In genomic region chr19:40421468-40421778, GRCh38 we compare ENCODE assay signal across 8 cellular contexts. TPM values are rescaled to one million over a fixed set of nuclear protein-coding genes. Genes with fewer than 3 reads are reported as not detected.
DNase-seq lines count a peak whose midpoint lies in the region; ATAC-seq, FAIRE-seq and TF ChIP-seq lines count a peak whose summit lies in the region.

No MANE protein-coding gene starts in this region.

- peaks cover 6 to 47% of the 10 kb centered on the region in 2 donors for H3K4me1 ChIP-seq in adrenal gland (replicated peaks in 1 of 2)
- H3K4me1 ChIP-seq in HepG2 (ENCODE audit: insufficient read depth, low read length), result peaks cover 48% of the 10 kb centered on the region
- H3K4me1 ChIP-seq in tibial nerve, result peaks cover 0 to 59% (median 29%) of the 10 kb centered on the region in 4 donors

- peaks cover 10% of the 10 kb centered on the region for H3K79me2 ChIP-seq in HepG2 (ENCODE audit: insufficient read depth, low read length)

- ATAC-seq in HepG2 (no peak), HG02885 (IDR thresholded peaks at IDR 0.05; ENCODE audit: poor library complexity, unreplicated experiment) (no peak), HG03378 (IDR thresholded peaks at IDR 0.05; ENCODE audit: unreplicated experiment) (no peak)

- peak overlapping the region; percentile 95 for H3K27ac Mint-ChIP-seq in activated T-cell treated with anti-CD3 and anti-CD28 coated beads, Interleukin-2, amount 50 U/mL, for 24 hours

- FAIRE-seq in HepG2 (lab: Jason Lieb, UNC), result no peak

- no peaks in the 10 kb centered on the region for H3K9me3 Mint-ChIP-seq in activated T-cell treated with anti-CD3 and anti-CD28 coated beads, Interleukin-2, amount 50 U/mL, for 24 hours

- H4K20me1 ChIP-seq in HepG2 (ENCODE audit: insufficient read depth, low read length), result no peaks in the 10 kb centered on the region

- in situ Hi-C loops in HepG2 (cut with HindIII; ENCODE audit: extremely low pct_ligation_motif_present, low pct_unique_long_range_greater_than_20kb), result no loop called here

- peak overlapping the region; percentile 79 for H3K4me2 ChIP-seq in HepG2 (ENCODE audit: low read depth, low read length)

- CTCF ChIA-PET in HepG2 (lab: Yijun Ruan, JAX; ENCODE audit: low intra/inter-chr PET ratio, low total read pairs), result interaction anchor here (0.6 kb wide), 1 partner anchor 66 kb away, joined by 3 read pairs; no protein-coding TSS in a partner anchor

- H3K27ac ChIP-seq in adrenal gland (peak overlapping the region; percentile 94 to 99 (median 98)), HepG2 (ENCODE audit: extremely low read length, insufficient read depth, low read length) (peak overlapping the region; percentile 88), tibial nerve (peak overlapping the region; percentile 95 to 100 (median 98))

- TF ChIP-seq POLR2A in adrenal gland (IDR thresholded peaks at IDR 0.05) (no peak), HepG2 (IDR thresholded peaks at IDR 0.05; ENCODE audit: insufficient read depth in 1 of 2, low read depth in 2 of 2, low read length in 2 of 2) (peak in 1 of 2 experiments; percentile 69; a peak in 2 of 4 replicates), tibial nerve (IDR thresholded peaks at IDR 0.05) (no peak)

- TF ChIP-seq RAD21 in HepG2 (CRISPR knock-in tag; IDR thresholded peaks at IDR 0.05), result no peak

- H3K27me3 ChIP-seq in adrenal gland (no peaks in the 10 kb centered on the region), HepG2 (ENCODE audit: control insufficient read depth in 1 of 2, insufficient read depth in 2 of 2, low read length in 2 of 2) (no peaks in the 10 kb centered on the region; a peak in 1 of 5 replicates), tibial nerve (no peaks in the 10 kb centered on the region)

- WGBS in adrenal gland, 4 donors, result 25 to 33% (median 27%) methylated on average over 4 of the region's 4 CpGs
- 43% methylated on average over 4 of the region's 4 CpGs for WGBS in HepG2 (ENCODE audit: low lambda C conversion rate)
- WGBS in tibial nerve, 2 donors, result 22 to 24% methylated on average over 4 of the region's 4 CpGs

- no peak for TF ChIP-seq CTCF in adrenal gland (IDR thresholded peaks at IDR 0.05)
- TF ChIP-seq CTCF in HepG2 (CRISPR knock-in tag; IDR thresholded peaks at IDR 0.05), result no peak
- TF ChIP-seq CTCF in tibial nerve (IDR thresholded peaks at IDR 0.05), result no peak

- no peak for TF ChIP-seq EP300 in HepG2 (IDR thresholded peaks at IDR 0.05; ENCODE audit: low read depth in 2 of 2, low read length in 2 of 2)
- no peak for TF ChIP-seq EP300 in HepG2 (CRISPR knock-in tag; IDR thresholded peaks at IDR 0.05; ENCODE audit: borderline replicate concordance)
- no peak for TF ChIP-seq EP300 in tibial nerve (IDR thresholded peaks at IDR 0.05)

- H3K36me3 Mint-ChIP-seq in activated T-cell treated with anti-CD3 and anti-CD28 coated beads, Interleukin-2, amount 50 U/mL, for 24 hours (ENCODE audit: low read depth), result peaks cover 27% of the 10 kb centered on the region

- H3K27me3 Mint-ChIP-seq in activated T-cell treated with anti-CD3 and anti-CD28 coated beads, Interleukin-2, amount 50 U/mL, for 24 hours, result no peaks in the 10 kb centered on the region

- TSS peak; percentile 67 for BruUV-seq in HepG2 (replicated peaks; lab: Mats Ljungman, UMichigan)

- DNase-seq in activated T-cell treated with anti-CD3 and anti-CD28 coated beads, Interleukin-2, amount 50 U/mL, for 24 hours, result no peak
- DNase-seq in activated T-cell treated with anti-CD3 and anti-CD28 coated beads, Interleukin-2, amount 50 U/mL, for 48 hours, result no peak
- no peak for DNase-seq in adrenal gland
- DNase-seq in HepG2 (ENCODE audit: low spot score), result no peak
- DNase-seq in tibial nerve (ENCODE audit: low spot score in 2 of 2), result no peak
- DNase-seq in HUDEP-2 (lab: John Stamatoyannopoulos, UW; ENCODE audit: unreplicated experiment in 76 of 76), result no peak

- no peak overlapping the region for H2AFZ ChIP-seq in HepG2 (ENCODE audit: low read length)

- POLR2A ChIA-PET in HepG2 (lab: Yijun Ruan, JAX), result interaction anchor here (1.4 to 2.2 kb wide), 7 partner anchors 10 to 73 kb away, joined by 9 to 50 read pairs (median 14); partner anchors contain the start of genes BLVRB, C19orf47, PLD3 and SERTAD3

- peaks cover 46% of the 10 kb centered on the region for H3K4me1 Mint-ChIP-seq in activated T-cell treated with anti-CD3 and anti-CD28 coated beads, Interleukin-2, amount 50 U/mL, for 24 hours (ENCODE audit: low read depth)

- H3K4me3 ChIP-seq in adrenal gland (peak overlapping the region in 2 of 4 donors; percentile 40 to 63), HepG2 (replicated peaks in 1 of 3; ENCODE audit: insufficient read depth in 1 of 3, low read depth in 2 of 3, low read length in 3 of 3) (peak overlapping the region; percentile 67 to 79 (median 68); a peak in 5 of 6 replicates), tibial nerve (peak overlapping the region; percentile 35 to 81 (median 69))

- H3K9me3 ChIP-seq in adrenal gland (replicated peaks in 1 of 3), result no peaks in the 10 kb centered on the region
- H3K9me3 ChIP-seq in HepG2 (ENCODE audit: low read length), result no peaks in the 10 kb centered on the region
- H3K9me3 ChIP-seq in tibial nerve, result no peaks in the 10 kb centered on the region

- intact Hi-C loops in adrenal gland (cut with DNase I), result no loop called here
- intact Hi-C loops in HepG2 (cut with micrococcal nuclease; ENCODE audit: unreplicated experiment), result loop anchor here (2.0 to 10.0 kb wide), 2 partner anchors 23 to 77 kb away; partner anchors contain the start of genes C19orf47, PLD3 and SERTAD3

- peak overlapping the region; percentile 80 for H3K4me3 Mint-ChIP-seq in activated T-cell treated with anti-CD3 and anti-CD28 coated beads, Interleukin-2, amount 50 U/mL, for 24 hours

- H3K36me3 ChIP-seq in adrenal gland (replicated peaks in 1 of 2) (peaks cover 0 to 12% of the 10 kb centered on the region in 2 donors), HepG2 (replicated peaks in 1 of 2; ENCODE audit: control insufficient read depth in 1 of 2, insufficient read depth in 2 of 2, low read length in 2 of 2) (peaks cover 0 to 2% of the 10 kb centered on the region in 2 experiments; a peak in 1 of 5 replicates), tibial nerve (peaks cover 0 to 13% (median 7%) of the 10 kb centered on the region in 3 donors)

- H3K9ac ChIP-seq in HepG2 (ENCODE audit: insufficient read depth, low read depth, low read length), result peak overlapping the region; percentile 75

RNA-seq across cellular contexts. Expression of gene SERTAD1, which starts 4.4 kb away (rescaled TPM):
- total RNA-seq in adrenal gland, result 10 to 100 TPM; 10.2 to 20.8 (median 13.9) TPM
- 10 to 100 TPM in 2 of 3 donors, 1 to 10 TPM in 1; 1.7 to 20.6 (median 11.1) TPM for polyA plus RNA-seq in adrenal gland
- total RNA-seq in HepG2 (2016; rRNA removed; fragmentation: Illumina TruSeq; extraction: Trizol), result 4.3 and 4.7 TPM in 2 replicates
- 1.8 and 2.1 TPM in 2 replicates for total RNA-seq in HepG2 (2016; cell fraction: cytosol; rRNA removed; fragmentation: Illumina TruSeq; extraction: Trizol; ENCODE audit: low read depth)
- 3.9 and 5.6 TPM in 2 replicates for total RNA-seq in HepG2 (2016; cell fraction: insoluble cytoplasmic fraction; rRNA removed; fragmentation: Illumina TruSeq; extraction: Trizol)
- total RNA-seq in HepG2 (2016; cell fraction: membrane; rRNA removed; fragmentation: Illumina TruSeq; extraction: Trizol), result 3.0 and 3.6 TPM in 2 replicates
- 1.7 and 1.9 TPM in 2 replicates for total RNA-seq in HepG2 (2016; cell fraction: nucleus; rRNA removed; fragmentation: Illumina TruSeq; extraction: Trizol)
- 4.5 and 5.0 TPM in 2 replicates for polyA plus RNA-seq in HepG2 (2011; rRNA removed)
- 5.0 and 7.0 TPM in 2 replicates for polyA plus RNA-seq in HepG2 (2011; cell fraction: cytosol; rRNA removed)
- 4.0 and 4.5 TPM in 2 replicates for polyA plus RNA-seq in HepG2 (2011; cell fraction: nucleus; rRNA removed)
- polyA plus RNA-seq in HepG2 (2012), result 1.4 and 1.9 TPM in 2 replicates
- polyA plus RNA-seq in HepG2 (2016; cell fraction: cytosol; fragmentation: Illumina TruSeq; extraction: Trizol; ENCODE audit: low read depth), result 0.94 and 1.1 TPM in 2 replicates
- polyA plus RNA-seq in HepG2 (2016; cell fraction: insoluble cytoplasmic fraction; fragmentation: Illumina TruSeq; extraction: Trizol; ENCODE audit: low read depth), result 3.6 and 4.1 TPM in 2 replicates
- 1.5 and 1.7 TPM in 2 replicates for polyA plus RNA-seq in HepG2 (2016; cell fraction: membrane; fragmentation: Illumina TruSeq; extraction: Trizol; ENCODE audit: low read depth)
- polyA plus RNA-seq in HepG2 (2016; cell fraction: nucleus; fragmentation: Illumina TruSeq; extraction: Trizol; ENCODE audit: insufficient read depth, low read depth), result 2.5 and 2.7 TPM in 2 replicates
- 2.7 and 5.6 TPM in 2 replicates for polyA minus RNA-seq in HepG2 (2011; rRNA and poly(A)+ RNA removed; ENCODE audit: low replicate concordance)
- 1.1 and 1.2 TPM in 2 replicates for polyA minus RNA-seq in HepG2 (2011; cell fraction: cytosol; rRNA and poly(A)+ RNA removed)
- polyA minus RNA-seq in HepG2 (2011; cell fraction: nucleus; rRNA and poly(A)+ RNA removed), result 1.7 and 2.0 TPM in 2 replicates
- total RNA-seq in tibial nerve, result 10 to 100 TPM; 18.9 to 22.2 (median 20.4) TPM

RNA-seq across cellular contexts. Expression of gene PRX, which starts 8.2 kb away (rescaled TPM):
- total RNA-seq in adrenal gland (10 to 100 TPM in 5 of 8 donors, 1 to 10 TPM in 3; 5.4 to 12.8 (median 10.4) TPM), HepG2 (2016; rRNA removed; fragmentation: Illumina TruSeq; extraction: Trizol) (0.46 and 0.66 TPM in 2 replicates), tibial nerve (100 to 1,000 TPM; 454 to 667 (median 548) TPM)
- polyA plus RNA-seq in adrenal gland (1 to 10 TPM; 3.2 to 6.6 (median 3.9) TPM), HepG2 (2011; rRNA removed) (0.66 and 0.99 TPM in 2 replicates)
- not detected in 2 replicates for total RNA-seq in HepG2 (2016; cell fraction: cytosol; rRNA removed; fragmentation: Illumina TruSeq; extraction: Trizol; ENCODE audit: low read depth)
- total RNA-seq in HepG2 (2016; cell fraction: insoluble cytoplasmic fraction; rRNA removed; fragmentation: Illumina TruSeq; extraction: Trizol), result 0.39 and 0.78 TPM in 2 replicates
- 0.03 and 0.12 TPM in 2 replicates for total RNA-seq in HepG2 (2016; cell fraction: membrane; rRNA removed; fragmentation: Illumina TruSeq; extraction: Trizol)
- 0.38 and 0.40 TPM in 2 replicates for total RNA-seq in HepG2 (2016; cell fraction: nucleus; rRNA removed; fragmentation: Illumina TruSeq; extraction: Trizol)
- 0.79 and 0.94 TPM in 2 replicates for polyA plus RNA-seq in HepG2 (2011; cell fraction: cytosol; rRNA removed)
- polyA plus RNA-seq in HepG2 (2011; cell fraction: nucleus; rRNA removed), result 0.76 and 0.99 TPM in 2 replicates
- 0.85 and 1.1 TPM in 2 replicates for polyA plus RNA-seq in HepG2 (2012)
- not detected in 2 replicates for polyA plus RNA-seq in HepG2 (2016; cell fraction: cytosol; fragmentation: Illumina TruSeq; extraction: Trizol; ENCODE audit: low read depth)
- 0.25 and 0.53 TPM in 2 replicates for polyA plus RNA-seq in HepG2 (2016; cell fraction: insoluble cytoplasmic fraction; fragmentation: Illumina TruSeq; extraction: Trizol; ENCODE audit: low read depth)
- polyA plus RNA-seq in HepG2 (2016; cell fraction: membrane; fragmentation: Illumina TruSeq; extraction: Trizol; ENCODE audit: low read depth), result 0.03 and 0.06 TPM in 2 replicates
- polyA plus RNA-seq in HepG2 (2016; cell fraction: nucleus; fragmentation: Illumina TruSeq; extraction: Trizol; ENCODE audit: insufficient read depth, low read depth), result 1.1 TPM in 2 replicates
- 0.51 and 1.1 TPM in 2 replicates for polyA minus RNA-seq in HepG2 (2011; rRNA and poly(A)+ RNA removed; ENCODE audit: low replicate concordance)
- polyA minus RNA-seq in HepG2 (2011; cell fraction: cytosol; rRNA and poly(A)+ RNA removed), result 0.53 and 0.89 TPM in 2 replicates
- 0.52 and 0.62 TPM in 2 replicates for polyA minus RNA-seq in HepG2 (2011; cell fraction: nucleus; rRNA and poly(A)+ RNA removed)

RNA-seq across cellular contexts. Expression of gene SERTAD3, which starts 22.7 kb away (rescaled TPM):
- total RNA-seq in adrenal gland, result 10 to 100 TPM; 15.2 to 34.9 (median 29.5) TPM
- polyA plus RNA-seq in adrenal gland, result 10 to 100 TPM; 12.1 to 60.2 (median 32.4) TPM
- total RNA-seq in HepG2 (2016; rRNA removed; fragmentation: Illumina TruSeq; extraction: Trizol), result 16.9 and 17.8 TPM in 2 replicates
- total RNA-seq in HepG2 (2016; cell fraction: cytosol; rRNA removed; fragmentation: Illumina TruSeq; extraction: Trizol; ENCODE audit: low read depth), result 14.6 and 17.8 TPM in 2 replicates
- total RNA-seq in HepG2 (2016; cell fraction: insoluble cytoplasmic fraction; rRNA removed; fragmentation: Illumina TruSeq; extraction: Trizol), result 14.8 and 17.5 TPM in 2 replicates
- 22.0 and 25.4 TPM in 2 replicates for total RNA-seq in HepG2 (2016; cell fraction: membrane; rRNA removed; fragmentation: Illumina TruSeq; extraction: Trizol)
- total RNA-seq in HepG2 (2016; cell fraction: nucleus; rRNA removed; fragmentation: Illumina TruSeq; extraction: Trizol), result 6.8 and 9.0 TPM in 2 replicates
- 9.5 and 9.6 TPM in 2 replicates for polyA plus RNA-seq in HepG2 (2011; rRNA removed)
- polyA plus RNA-seq in HepG2 (2011; cell fraction: cytosol; rRNA removed), result 6.9 and 7.9 TPM in 2 replicates
- 5.9 and 6.5 TPM in 2 replicates for polyA plus RNA-seq in HepG2 (2011; cell fraction: nucleus; rRNA removed)
- 6.5 and 7.5 TPM in 2 replicates for polyA plus RNA-seq in HepG2 (2012)
- polyA plus RNA-seq in HepG2 (2016; cell fraction: cytosol; fragmentation: Illumina TruSeq; extraction: Trizol; ENCODE audit: low read depth), result 3.8 and 4.4 TPM in 2 replicates
- 10.8 and 15.2 TPM in 2 replicates for polyA plus RNA-seq in HepG2 (2016; cell fraction: insoluble cytoplasmic fraction; fragmentation: Illumina TruSeq; extraction: Trizol; ENCODE audit: low read depth)
- 7.3 and 9.1 TPM in 2 replicates for polyA plus RNA-seq in HepG2 (2016; cell fraction: membrane; fragmentation: Illumina TruSeq; extraction: Trizol; ENCODE audit: low read depth)
- 13.4 and 16.1 TPM in 2 replicates for polyA plus RNA-seq in HepG2 (2016; cell fraction: nucleus; fragmentation: Illumina TruSeq; extraction: Trizol; ENCODE audit: insufficient read depth, low read depth)
- 19.2 and 19.5 TPM in 2 replicates for polyA minus RNA-seq in HepG2 (2011; rRNA and poly(A)+ RNA removed; ENCODE audit: low replicate concordance)
- polyA minus RNA-seq in HepG2 (2011; cell fraction: cytosol; rRNA and poly(A)+ RNA removed), result 10.9 and 15.7 TPM in 2 replicates
- 5.1 and 5.8 TPM in 2 replicates for polyA minus RNA-seq in HepG2 (2011; cell fraction: nucleus; rRNA and poly(A)+ RNA removed)
- total RNA-seq in tibial nerve, result 10 to 100 TPM; 15.6 to 23.4 (median 19.9) TPM

RNA-seq across cellular contexts. Expression of gene HIPK4, which starts 31.4 kb away (rescaled TPM):
- total RNA-seq in adrenal gland (under 1 TPM in 6 of 8 donors, not detected in 2; 0.11 to 0.34 (median 0.23) TPM), HepG2 (2016; rRNA removed; fragmentation: Illumina TruSeq; extraction: Trizol) (not detected in 2 replicates), tibial nerve (under 1 TPM in 2 of 4 donors, not detected in 2; 0.39 to 0.60 TPM)
- polyA plus RNA-seq in adrenal gland (under 1 TPM in 2 of 3 donors, not detected in 1; 0.20 to 0.24 TPM), HepG2 (2011; rRNA removed) (0.03 TPM in 1 of 2 replicates, not detected in the other)
- total RNA-seq in HepG2 (2016; cell fraction: cytosol; rRNA removed; fragmentation: Illumina TruSeq; extraction: Trizol; ENCODE audit: low read depth), result not detected in 2 replicates
- not detected in 2 replicates for total RNA-seq in HepG2 (2016; cell fraction: insoluble cytoplasmic fraction; rRNA removed; fragmentation: Illumina TruSeq; extraction: Trizol)
- total RNA-seq in HepG2 (2016; cell fraction: membrane; rRNA removed; fragmentation: Illumina TruSeq; extraction: Trizol), result not detected in 2 replicates
- not detected in 2 replicates for total RNA-seq in HepG2 (2016; cell fraction: nucleus; rRNA removed; fragmentation: Illumina TruSeq; extraction: Trizol)
- 0.03 TPM in 1 of 2 replicates, not detected in the other for polyA plus RNA-seq in HepG2 (2011; cell fraction: cytosol; rRNA removed)
- not detected in 2 replicates for polyA plus RNA-seq in HepG2 (2011; cell fraction: nucleus; rRNA removed)
- polyA plus RNA-seq in HepG2 (2012), result not detected in 2 replicates
- not detected in 2 replicates for polyA plus RNA-seq in HepG2 (2016; cell fraction: cytosol; fragmentation: Illumina TruSeq; extraction: Trizol; ENCODE audit: low read depth)
- not detected in 2 replicates for polyA plus RNA-seq in HepG2 (2016; cell fraction: insoluble cytoplasmic fraction; fragmentation: Illumina TruSeq; extraction: Trizol; ENCODE audit: low read depth)
- not detected in 2 replicates for polyA plus RNA-seq in HepG2 (2016; cell fraction: membrane; fragmentation: Illumina TruSeq; extraction: Trizol; ENCODE audit: low read depth)
- not detected in 2 replicates for polyA plus RNA-seq in HepG2 (2016; cell fraction: nucleus; fragmentation: Illumina TruSeq; extraction: Trizol; ENCODE audit: insufficient read depth, low read depth)
- 0.07 TPM in 1 of 2 replicates, not detected in the other for polyA minus RNA-seq in HepG2 (2011; rRNA and poly(A)+ RNA removed; ENCODE audit: low replicate concordance)
- not detected in 2 replicates for polyA minus RNA-seq in HepG2 (2011; cell fraction: cytosol; rRNA and poly(A)+ RNA removed)
- not detected in 2 replicates for polyA minus RNA-seq in HepG2 (2011; cell fraction: nucleus; rRNA and poly(A)+ RNA removed)

RNA-seq across cellular contexts. Expression of gene BLVRB, which starts 44.1 kb away (rescaled TPM):
- total RNA-seq in adrenal gland, result 100 to 1,000 TPM in 5 of 8 donors, 10 to 100 TPM in 3; 85.8 to 303 (median 143) TPM
- 100 to 1,000 TPM in 2 of 3 donors, 10 to 100 TPM in 1; 53.8 to 189 (median 124) TPM for polyA plus RNA-seq in adrenal gland
- 25.9 and 32.7 TPM in 2 replicates for total RNA-seq in HepG2 (2016; rRNA removed; fragmentation: Illumina TruSeq; extraction: Trizol)
- total RNA-seq in HepG2 (2016; cell fraction: cytosol; rRNA removed; fragmentation: Illumina TruSeq; extraction: Trizol; ENCODE audit: low read depth), result 8.2 and 10.9 TPM in 2 replicates
- 28.3 and 39.1 TPM in 2 replicates for total RNA-seq in HepG2 (2016; cell fraction: insoluble cytoplasmic fraction; rRNA removed; fragmentation: Illumina TruSeq; extraction: Trizol)
- total RNA-seq in HepG2 (2016; cell fraction: membrane; rRNA removed; fragmentation: Illumina TruSeq; extraction: Trizol), result 7.6 and 7.9 TPM in 2 replicates
- 9.9 and 11.1 TPM in 2 replicates for total RNA-seq in HepG2 (2016; cell fraction: nucleus; rRNA removed; fragmentation: Illumina TruSeq; extraction: Trizol)
- 51.4 and 75.9 TPM in 2 replicates for polyA plus RNA-seq in HepG2 (2011; rRNA removed)
- 66.0 and 107 TPM in 2 replicates for polyA plus RNA-seq in HepG2 (2011; cell fraction: cytosol; rRNA removed)
- polyA plus RNA-seq in HepG2 (2011; cell fraction: nucleus; rRNA removed), result 44.9 and 46.6 TPM in 2 replicates
- 39.5 and 39.8 TPM in 2 replicates for polyA plus RNA-seq in HepG2 (2012)
- polyA plus RNA-seq in HepG2 (2016; cell fraction: cytosol; fragmentation: Illumina TruSeq; extraction: Trizol; ENCODE audit: low read depth), result 10.5 and 11.4 TPM in 2 replicates
- polyA plus RNA-seq in HepG2 (2016; cell fraction: insoluble cytoplasmic fraction; fragmentation: Illumina TruSeq; extraction: Trizol; ENCODE audit: low read depth), result 31.5 and 40.3 TPM in 2 replicates
- polyA plus RNA-seq in HepG2 (2016; cell fraction: membrane; fragmentation: Illumina TruSeq; extraction: Trizol; ENCODE audit: low read depth), result 6.6 and 8.8 TPM in 2 replicates
- polyA plus RNA-seq in HepG2 (2016; cell fraction: nucleus; fragmentation: Illumina TruSeq; extraction: Trizol; ENCODE audit: insufficient read depth, low read depth), result 18.0 and 18.8 TPM in 2 replicates
- polyA minus RNA-seq in HepG2 (2011; rRNA and poly(A)+ RNA removed; ENCODE audit: low replicate concordance), result 42.8 and 149 TPM in 2 replicates
- 28.8 and 32.2 TPM in 2 replicates for polyA minus RNA-seq in HepG2 (2011; cell fraction: cytosol; rRNA and poly(A)+ RNA removed)
- polyA minus RNA-seq in HepG2 (2011; cell fraction: nucleus; rRNA and poly(A)+ RNA removed), result 6.0 and 10.4 TPM in 2 replicates
- total RNA-seq in tibial nerve, result 100 to 1,000 TPM; 219 to 299 (median 244) TPM

Comparison
In these comparisons a context has a peak if more than half of its experiments do, and no peak if none do; other contexts are left out.
1. RNA of gene PRX, which starts 8.2 kb away (total RNA-seq): 454 to 667 TPM in tibial nerve; 5.4 to 12.8 TPM in adrenal gland and 0.03 to 0.78 TPM in HepG2; every median in the first group is over 10 times any median in the second.
2. Peak in every context shown above with its lines, with median percentiles within 50 percentile points of each other: H3K27ac ChIP-seq.